ENCODE assay signal across 8 cellular contexts in the genomic region with DNA sequence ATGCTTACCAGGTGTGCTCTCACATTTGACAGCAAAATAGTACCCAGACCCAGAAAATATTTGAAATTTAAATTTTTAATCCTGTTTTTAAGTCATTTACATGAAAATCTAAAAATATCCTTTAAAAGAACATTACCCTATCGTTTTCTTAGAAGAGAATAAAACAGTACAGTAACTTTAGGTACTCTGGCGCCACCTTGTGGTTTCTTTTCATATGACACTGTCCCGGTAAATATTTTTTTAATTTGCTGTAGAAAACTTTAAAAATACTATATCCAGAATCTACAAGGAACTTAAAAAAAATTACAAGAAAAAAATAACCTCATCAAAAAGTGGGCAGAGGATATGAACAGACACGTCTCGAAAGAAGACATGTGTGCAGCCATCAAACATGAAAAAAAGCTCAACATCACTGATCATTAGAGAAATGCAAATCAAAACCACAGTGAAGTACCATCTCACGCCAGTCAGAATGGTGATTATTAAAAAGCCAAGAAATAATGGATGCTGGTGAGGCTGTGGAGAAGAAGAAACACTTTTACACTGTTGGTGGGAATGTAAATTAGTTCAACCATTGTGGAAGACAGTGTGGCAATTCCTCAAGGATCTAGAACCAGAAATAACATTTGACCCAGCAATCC.
DNase-seq lines count a peak whose midpoint lies in the region; ATAC-seq and TF ChIP-seq lines count a peak whose summit lies in the region.

No MANE protein-coding gene starts in this region.

- H3K4me1 Mint-ChIP-seq in activated naive CD4-positive, alpha-beta T cell treated with anti-CD3 and anti-CD28 coated beads for 36 hours (ENCODE audit: low read depth) = no peaks in the 10 kb centered on the region
- H3K4me1 Mint-ChIP-seq in stimulated activated naive B cell treated with anti-CD40 and anti-IgM and Interleukin-4, amounts not matched to agents 10 μg/mL and 1 μg/mL and 100 μg/mL, for 72 hours = no peaks in the 10 kb centered on the region

- H3K27me3 Mint-ChIP-seq in activated naive CD4-positive, alpha-beta T cell treated with anti-CD3 and anti-CD28 coated beads for 36 hours (ENCODE audit: low read depth) = peaks cover 8% of the 10 kb centered on the region
- H3K27me3 Mint-ChIP-seq in stimulated activated naive B cell treated with anti-CD40 and anti-IgM and Interleukin-4, amounts not matched to agents 10 μg/mL and 1 μg/mL and 100 μg/mL, for 72 hours = peaks cover 6 to 11% of the 10 kb centered on the region in 2 donors

- H3K27ac ChIP-seq in right atrium auricular region = no peak overlapping the region

- H3K4me3 Mint-ChIP-seq in activated naive CD4-positive, alpha-beta T cell treated with anti-CD3 and anti-CD28 coated beads for 36 hours = no peak overlapping the region
- no peak overlapping the region for H3K4me3 Mint-ChIP-seq in stimulated activated naive B cell treated with anti-CD40 and anti-IgM and Interleukin-4, amounts not matched to agents 10 μg/mL and 1 μg/mL and 100 μg/mL, for 72 hours

- H3K36me3 ChIP-seq in right atrium auricular region = no peaks in the 10 kb centered on the region

- TF ChIP-seq CTCF in AG10803 (conservative IDR thresholded peaks at IDR 0.05; ENCODE audit: low read length) (peak; percentile 81), right atrium auricular region (IDR thresholded peaks at IDR 0.05) (peak; percentile 89)

- no peaks in the 10 kb centered on the region for H3K27me3 ChIP-seq in right atrium auricular region

- intact Hi-C loops in activated naive CD4-positive, alpha-beta T cell treated with anti-CD3 and anti-CD28 coated beads for 36 hours (cut with micrococcal nuclease) = loop anchor here (5.0 to 10.0 kb wide), 2 partner anchors 164 to 451 kb away; no protein-coding TSS in a partner anchor

- no peaks in the 10 kb centered on the region for H3K9me3 ChIP-seq in right atrium auricular region

- no peaks in the 10 kb centered on the region for H3K4me1 ChIP-seq in right atrium auricular region

- H3K9me3 Mint-ChIP-seq in activated naive CD4-positive, alpha-beta T cell treated with anti-CD3 and anti-CD28 coated beads for 36 hours = no peaks in the 10 kb centered on the region
- H3K9me3 Mint-ChIP-seq in stimulated activated naive B cell treated with anti-CD40 and anti-IgM and Interleukin-4, amounts not matched to agents 10 μg/mL and 1 μg/mL and 100 μg/mL, for 72 hours = no peaks in the 10 kb centered on the region

- ATAC-seq in GM18868 (IDR thresholded peaks at IDR 0.05; ENCODE audit: unreplicated experiment) (peak; percentile 68), HG03521 (IDR thresholded peaks at IDR 0.05; ENCODE audit: unreplicated experiment) (peak; percentile 71)
- no peak for ATAC-seq in stimulated activated naive B cell treated with anti-CD40 and anti-IgM and Interleukin-4, amounts not matched to agents 10 μg/mL and 1 μg/mL and 100 μg/mL, for 72 hours (replicated peaks)

- H3K36me3 Mint-ChIP-seq in activated naive CD4-positive, alpha-beta T cell treated with anti-CD3 and anti-CD28 coated beads for 36 hours (ENCODE audit: low read depth) = no peaks in the 10 kb centered on the region
- H3K36me3 Mint-ChIP-seq in stimulated activated naive B cell treated with anti-CD40 and anti-IgM and Interleukin-4, amounts not matched to agents 10 μg/mL and 1 μg/mL and 100 μg/mL, for 72 hours = no peaks in the 10 kb centered on the region

- H3K27ac Mint-ChIP-seq in activated naive CD4-positive, alpha-beta T cell treated with anti-CD3 and anti-CD28 coated beads for 36 hours = no peak overlapping the region
- no peak overlapping the region for H3K27ac Mint-ChIP-seq in stimulated activated naive B cell treated with anti-CD40 and anti-IgM and Interleukin-4, amounts not matched to agents 10 μg/mL and 1 μg/mL and 100 μg/mL, for 72 hours

- CTCF ChIA-PET in activated naive CD4-positive, alpha-beta T cell treated with anti-CD3 and anti-CD28 coated beads for 36 hours (lab: Charles Lee) = interaction anchor here (0.6 to 1.2 kb wide), 6 partner anchors 9 to 1255 kb away, joined by 3 to 5 read pairs (median 4); no protein-coding TSS in a partner anchor

- H3K4me3 ChIP-seq in AG10803 (ENCODE audit: low read length) (no peak overlapping the region), right atrium auricular region (no peak overlapping the region)

- DNase-seq in AG10803 (ENCODE audit: low read depth) (peak; percentile 43), RPMI8226 (peak; percentile 60), right atrium auricular region (ENCODE audit: low spot score) (no peak)
- peak; percentile 74 for DNase-seq in activated naive CD4-positive, alpha-beta T cell treated with anti-CD3 and anti-CD28 coated beads for 36 hours
- peak; percentile 66 for DNase-seq in stimulated activated CD4-positive, alpha-beta T cell treated with anti-CD3 and anti-CD28 coated beads, Interleukin-15, amount 100 ng/mL, for 24 hours
- DNase-seq in stimulated activated naive B cell treated with anti-CD40 and anti-IgM and Interleukin-4, amounts not matched to agents 10 μg/mL and 1 μg/mL and 100 μg/mL, for 72 hours = no peak

Comparison
In these comparisons a context has a peak if more than half of its experiments do, and no peak if none do; other contexts are left out.
1. DNase-seq: peak in AG10803 (single experiment), RPMI8226 (single experiment), activated naive CD4-positive, alpha-beta T cell treated with anti-CD3 and anti-CD28 coated beads for 36 hours (single experiment) and stimulated activated CD4-positive, alpha-beta T cell treated with anti-CD3 and anti-CD28 coated beads, Interleukin-15, amount 100 ng/mL, for 24 hours (single experiment); none in right atrium auricular region (single experiment) and stimulated activated naive B cell treated with anti-CD40 and anti-IgM and Interleukin-4, amounts not matched to agents 10 μg/mL and 1 μg/mL and 100 μg/mL, for 72 hours (single experiment).
2. ATAC-seq: peak in GM18868 (single experiment) and HG03521 (single experiment); none in stimulated activated naive B cell treated with anti-CD40 and anti-IgM and Interleukin-4, amounts not matched to agents 10 μg/mL and 1 μg/mL and 100 μg/mL, for 72 hours (0 of 2).